1 cellular context compared by ENCODE assay signal in genomic region chr3:194114123-194114522, GRCh38.
TF ChIP-seq lines count a peak whose summit lies in the region.

No MANE protein-coding gene starts in this region.

TF ChIP-seq in HepG2, 621 proteins besides CTCF, POLR2A, EP300 and RAD21 (continued from another document):
- no peak for TF ChIP-seq ZNF746 (CRISPR knock-in tag; IDR thresholded peaks at IDR 0.05)
